Comparison of ENCODE assay signal across 9 cellular contexts in the genomic region with DNA sequence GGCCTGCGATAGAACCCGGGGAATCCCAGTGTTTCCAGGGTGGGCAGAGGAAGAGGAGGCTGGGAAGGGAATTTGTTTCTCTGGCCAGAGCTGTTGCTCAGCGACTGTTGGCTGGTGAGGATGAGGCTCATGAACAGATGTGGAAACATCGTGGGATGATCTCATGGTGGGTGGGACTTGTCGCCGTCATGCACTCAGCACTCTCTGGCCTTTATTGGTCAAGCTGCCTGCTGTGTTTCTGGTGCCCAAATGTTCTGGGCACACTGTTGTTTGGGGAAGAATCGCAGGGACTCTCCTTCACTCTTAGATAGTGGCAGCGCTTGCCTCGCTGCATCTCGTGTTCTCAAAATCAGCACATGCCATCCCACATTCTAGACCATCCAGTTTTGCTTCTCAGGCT.
DNase-seq lines count a peak whose midpoint lies in the region; ATAC-seq lines count a peak whose summit lies in the region.
"Had no signal": no experiment of that assay in that cellular context is flagged by ENCODE, and none has a peak within 500 bp of the region (broad histone marks: within the 10 kb centered on the region; RNA-seq: fewer than 3 reads in every experiment).

No MANE protein-coding gene starts in this region.

- no peak overlapping the region for H3K4me3 Mint-ChIP-seq in activated CD4-positive, alpha-beta memory T cell treated with anti-CD3 and anti-CD28 coated beads for 36 hours
- H3K4me3 Mint-ChIP-seq: naive thymus-derived CD8-positive, alpha-beta T cell had no signal

- H3K27me3 Mint-ChIP-seq in activated CD4-positive, alpha-beta memory T cell treated with anti-CD3 and anti-CD28 coated beads for 36 hours = peaks cover 13% of the 10 kb centered on the region

- CTCF ChIA-PET in activated CD4-positive, alpha-beta memory T cell treated with anti-CD3 and anti-CD28 coated beads for 36 hours (lab: Charles Lee) = interaction anchor here (0.5 to 1.4 kb wide), 2 partner anchors 23 to 107 kb away, joined by 3 to 6 read pairs; no protein-coding TSS in a partner anchor

- no peaks in the 10 kb centered on the region for H3K4me1 Mint-ChIP-seq in activated CD4-positive, alpha-beta memory T cell treated with anti-CD3 and anti-CD28 coated beads for 36 hours (ENCODE audit: low read depth)
- H3K4me1 Mint-ChIP-seq: naive thymus-derived CD8-positive, alpha-beta T cell had no signal

- no peak overlapping the region for H3K4me3 ChIP-seq in BLaER1

- peaks cover 41% of the 10 kb centered on the region for H3K4me1 ChIP-seq in BLaER1

- DNase-seq in RPMI7951 (ENCODE audit: low read depth) = peak; percentile 82
- peak; percentile 95 for DNase-seq in fibroblast of peridontal ligament (ENCODE audit: extremely low read depth)
- DNase-seq in occipital lobe (lab: John Stamatoyannopoulos, UW) = peak; percentile 81
- DNase-seq in stimulated activated CD4-positive, alpha-beta T cell treated with anti-CD3 and anti-CD28 coated beads, Interleukin-4, amount 100 ng/mL, for 4 hours = no peak
- no peak for DNase-seq in NOMO-1 treated with dmso at 0.1 percent for 144 hours (lab: John Stamatoyannopoulos, UW; ENCODE audit: unreplicated experiment)
- no peak for DNase-seq in activated CD4-positive, alpha-beta memory T cell treated with anti-CD3 and anti-CD28 coated beads for 36 hours
- DNase-seq: naive thymus-derived CD8-positive, alpha-beta T cell had no signal

- H4K20me1 ChIP-seq in BLaER1 = peaks cover 61% of the 10 kb centered on the region

- H3K27ac Mint-ChIP-seq in activated CD4-positive, alpha-beta memory T cell treated with anti-CD3 and anti-CD28 coated beads for 36 hours = no peak overlapping the region
- H3K27ac Mint-ChIP-seq: naive thymus-derived CD8-positive, alpha-beta T cell had no signal

- no peak for ATAC-seq in HG03520 (IDR thresholded peaks at IDR 0.05; ENCODE audit: unreplicated experiment)
- ATAC-seq: naive thymus-derived CD8-positive, alpha-beta T cell had no signal

- intact Hi-C loops in activated CD4-positive, alpha-beta memory T cell treated with anti-CD3 and anti-CD28 coated beads for 36 hours (cut with micrococcal nuclease) = no loop called here

- POLR2A ChIA-PET in activated CD4-positive, alpha-beta memory T cell treated with anti-CD3 and anti-CD28 coated beads for 36 hours (lab: Charles Lee) = no interaction called here

- H3K36me3 Mint-ChIP-seq in activated CD4-positive, alpha-beta memory T cell treated with anti-CD3 and anti-CD28 coated beads for 36 hours = no peaks in the 10 kb centered on the region
- H3K36me3 Mint-ChIP-seq: naive thymus-derived CD8-positive, alpha-beta T cell had no signal

- no peak overlapping the region for H3K9ac ChIP-seq in BLaER1

- no peaks in the 10 kb centered on the region for H3K9me3 Mint-ChIP-seq in activated CD4-positive, alpha-beta memory T cell treated with anti-CD3 and anti-CD28 coated beads for 36 hours
- H3K9me3 Mint-ChIP-seq: naive thymus-derived CD8-positive, alpha-beta T cell had no signal

- H3K36me3 ChIP-seq in BLaER1 = 0 out of 2 replicates have a peak, but pooled peaks cover 10% of the 10 kb centered on the region

- no peaks in the 10 kb centered on the region for H3K9me3 ChIP-seq in BLaER1

- H3K4me2 ChIP-seq in BLaER1 = peak overlapping the region; percentile 10; the same call in 1 of the 2 replicates

- 0 out of 2 replicates have a peak overlapping the region, but pooled peaks have one; percentile 3 for H3K27ac ChIP-seq in BLaER1

- no peaks in the 10 kb centered on the region for H3K27me3 ChIP-seq in BLaER1

Comparison
In these comparisons a context has a peak if more than half of its experiments do, and no peak if none do; other contexts are left out.
1. DNase-seq: peak in RPMI7951 (single experiment), fibroblast of peridontal ligament (single experiment) and occipital lobe (single experiment); none in stimulated activated CD4-positive, alpha-beta T cell treated with anti-CD3 and anti-CD28 coated beads, Interleukin-4, amount 100 ng/mL, for 4 hours (0 of 2), NOMO-1 treated with dmso at 0.1 percent for 144 hours (single experiment) and activated CD4-positive, alpha-beta memory T cell treated with anti-CD3 and anti-CD28 coated beads for 36 hours (single experiment).